18 cellular contexts compared by ENCODE assay signal in the genomic region with DNA sequence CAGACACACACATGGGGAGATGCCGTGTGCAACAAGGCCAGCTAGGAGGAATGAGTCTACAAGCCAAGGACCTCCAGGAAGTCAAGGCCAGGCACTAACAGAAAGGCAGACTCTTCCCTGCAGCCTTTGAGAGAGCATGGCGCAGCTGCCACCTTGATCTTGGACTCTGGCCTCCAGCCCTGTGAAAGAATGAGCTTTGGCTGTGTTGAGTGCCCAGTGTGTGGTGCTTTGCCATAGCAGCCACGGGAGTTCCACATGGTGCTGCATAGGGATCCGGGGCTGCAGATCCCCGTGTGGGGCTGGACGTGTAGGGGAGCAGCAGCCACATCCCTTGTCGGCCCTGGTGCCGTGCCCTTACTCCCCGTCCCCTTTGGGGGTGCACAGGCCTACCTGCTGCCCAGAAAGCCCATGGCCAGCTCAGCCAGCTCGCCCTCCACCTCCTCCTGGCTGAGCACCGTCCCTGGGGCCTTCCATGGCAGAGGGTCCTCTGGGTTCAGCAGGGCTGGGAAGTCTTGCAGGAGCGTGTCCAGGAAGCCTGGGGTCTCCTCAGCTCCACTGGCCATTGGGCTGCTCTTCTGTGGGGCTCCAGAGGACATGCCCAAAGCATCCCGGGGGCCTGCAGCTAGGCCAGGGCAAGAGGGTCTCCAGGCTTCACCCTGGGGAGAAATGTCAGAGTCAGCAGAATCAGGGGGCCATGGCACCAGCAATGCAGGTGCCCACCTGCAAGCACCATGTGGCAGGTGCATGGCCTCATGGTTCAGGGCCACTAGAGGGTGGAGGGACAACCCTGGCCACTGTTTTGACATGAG. TPM values are rescaled to one million over a fixed set of nuclear protein-coding genes. Genes with fewer than 3 reads are reported as not detected.
DNase-seq lines count a peak whose midpoint lies in the region; ATAC-seq and TF ChIP-seq lines count a peak whose summit lies in the region.
"Had no signal": no experiment of that assay in that cellular context is flagged by ENCODE, and none has a peak within 500 bp of the region (broad histone marks: within the 10 kb centered on the region; RNA-seq: fewer than 3 reads in every experiment).

No MANE protein-coding gene starts in this region.

- intact Hi-C loops in A673 (cut with micrococcal nuclease; ENCODE audit: unreplicated experiment) (no loop called here), esophagus squamous epithelium (cut with DNase I) (no loop called here)

- CTCF ChIA-PET in A673 (lab: Charles Lee) = no interaction called here

- ATAC-seq in T-helper 17 cell = no peak
- no peak for ATAC-seq in GM18867 (IDR thresholded peaks at IDR 0.05; ENCODE audit: unreplicated experiment)
- no peak for ATAC-seq in GM21367 (IDR thresholded peaks at IDR 0.05; ENCODE audit: unreplicated experiment)
- ATAC-seq: activated naive CD8-positive, alpha-beta T cell treated with anti-CD3 and anti-CD28 coated beads, Interleukin-2, amount 50 U/mL, for 24 hours; activated T-cell treated with anti-CD3 and anti-CD28 coated beads, Interleukin-2, amount 50 U/mL, for 4 hours; pancreas; T-cell had no signal

- H3K4me1 ChIP-seq in A673 (ENCODE audit: insufficient read depth, low read length, poor library complexity, severe bottlenecking) (peaks cover 71% of the 10 kb centered on the region), esophagus squamous epithelium (peaks cover 57 to 100% (median 90%) of the 10 kb centered on the region in 3 donors)
- H3K4me1 ChIP-seq: pancreas had no signal

- H3K36me3 ChIP-seq in A673 (ENCODE audit: insufficient read depth, low read length, poor library complexity, severe bottlenecking) (peaks cover 25% of the 10 kb centered on the region), esophagus squamous epithelium (peaks cover 18 to 38% (median 21%) of the 10 kb centered on the region in 3 donors)

- no peak for DNase-seq in A673 (ENCODE audit: low spot score)
- no peak for DNase-seq in T-helper 17 cell
- DNase-seq in esophagus squamous epithelium (lab: John Stamatoyannopoulos, UW) = no peak
- DNase-seq in NCI-H1048 (lab: John Stamatoyannopoulos, UW) = no peak
- no peak for DNase-seq in NCI-H69 (lab: John Stamatoyannopoulos, UW)
- DNase-seq: activated CD4-positive, alpha-beta memory T cell treated with anti-CD3 and anti-CD28 coated beads for 36 hours; activated naive CD8-positive, alpha-beta T cell treated with anti-CD3 and anti-CD28 coated beads, Interleukin-2, amount 50 U/mL, for 24 hours; activated T-cell treated with anti-CD3 and anti-CD28 coated beads, Interleukin-2, amount 50 U/mL, for 4 hours; Caco-2; MM.1S; NCI-H187 treated with DMSO at 0.1 percent for 48 hours; NCI-H510A; pancreas; SHP77; T-cell had no signal

- no peaks in the 10 kb centered on the region for H3K27me3 Mint-ChIP-seq in T-helper 17 cell
- H3K27me3 Mint-ChIP-seq: activated CD4-positive, alpha-beta memory T cell treated with anti-CD3 and anti-CD28 coated beads for 36 hours; activated naive CD8-positive, alpha-beta T cell treated with anti-CD3 and anti-CD28 coated beads, Interleukin-2, amount 50 U/mL, for 24 hours; T-cell had no signal

- H3K4me1 Mint-ChIP-seq in T-helper 17 cell = peaks cover 36% of the 10 kb centered on the region

- TF ChIP-seq POLR2A in esophagus squamous epithelium (IDR thresholded peaks at IDR 0.05) = no peak

- H3K4me3 Mint-ChIP-seq in T-helper 17 cell = no peak overlapping the region
- H3K4me3 Mint-ChIP-seq: activated CD4-positive, alpha-beta memory T cell treated with anti-CD3 and anti-CD28 coated beads for 36 hours; activated naive CD8-positive, alpha-beta T cell treated with anti-CD3 and anti-CD28 coated beads, Interleukin-2, amount 50 U/mL, for 24 hours; activated T-cell treated with anti-CD3 and anti-CD28 coated beads, Interleukin-2, amount 50 U/mL, for 4 hours; T-cell had no signal

- POLR2A ChIA-PET in A673 (lab: Charles Lee; ENCODE audit: low non-redundant PET) = no interaction called here

- H3K27ac ChIP-seq in A673 (ENCODE audit: low read depth, low read length, poor library complexity, severe bottlenecking) (peak overlapping the region; percentile 89), esophagus squamous epithelium (peak overlapping the region; percentile 71 to 96 (median 94)), skin epidermis (peak overlapping the region in 11 of 21 experiments; percentile 10 to 98 (median 65))
- H3K27ac ChIP-seq: pancreas had no signal

- H3K27ac Mint-ChIP-seq in T-helper 17 cell = peak overlapping the region; percentile 27
- H3K27ac Mint-ChIP-seq: activated CD4-positive, alpha-beta memory T cell treated with anti-CD3 and anti-CD28 coated beads for 36 hours; activated naive CD8-positive, alpha-beta T cell treated with anti-CD3 and anti-CD28 coated beads, Interleukin-2, amount 50 U/mL, for 24 hours; T-cell had no signal

- H3K9me3 ChIP-seq in A673 (ENCODE audit: low read depth, low read length, poor library complexity, severe bottlenecking) (no peaks in the 10 kb centered on the region), T-helper 17 cell (ENCODE audit: control insufficient read depth, low read length, poor library complexity, severe bottlenecking) (no peaks in the 10 kb centered on the region), esophagus squamous epithelium (no peaks in the 10 kb centered on the region)
- H3K9me3 ChIP-seq: Caco-2, pancreas had no signal

- no TSS peak for BruUV-seq in A673 (replicated peaks; lab: Mats Ljungman, UMichigan)

- TF ChIP-seq CTCF in A673 (conservative IDR thresholded peaks at IDR 0.05; ENCODE audit: low read depth, low read length) (no peak), esophagus squamous epithelium (IDR thresholded peaks at IDR 0.05) (no peak)

- 71 to 94% methylated on average over 1 to 2 of the region's 13 CpGs for WGBS in esophagus squamous epithelium, 2 donors

- H3K36me3 Mint-ChIP-seq in T-helper 17 cell (ENCODE audit: low read depth) = no peaks in the 10 kb centered on the region

- H3K27me3 ChIP-seq in A673 (replicated peaks; ENCODE audit: insufficient read depth, low read depth, low read length, poor library complexity) (no peaks in the 10 kb centered on the region), esophagus squamous epithelium (no peaks in the 10 kb centered on the region)
- H3K27me3 ChIP-seq: pancreas had no signal

- no peak overlapping the region for H3K4me3 ChIP-seq in A673 (ENCODE audit: low read depth, low read length, poor library complexity, severe bottlenecking)
- H3K4me3 ChIP-seq in esophagus squamous epithelium = no peak overlapping the region
- H3K4me3 ChIP-seq in skin epidermis = no peak overlapping the region
- H3K4me3 ChIP-seq: pancreas had no signal

RNA-seq across cellular contexts. Expression of a gene that starts 7.0 kb away (rescaled TPM):
- total RNA-seq in A673 (2021) = 85.9 and 101 TPM in 2 replicates
- total RNA-seq in T-helper 17 cell = 10 to 100 TPM; 15.8 to 16.2 TPM
- 10 to 100 TPM; 22.2 to 39.7 (median 25.9) TPM for total RNA-seq in esophagus squamous epithelium

RNA-seq across cellular contexts. Expression of a gene that starts 36.9 kb away (rescaled TPM):
- 60.2 and 60.4 TPM in 2 replicates for total RNA-seq in A673 (2021)
- total RNA-seq in T-helper 17 cell = 10 to 100 TPM; 49.5 to 55.5 TPM
- 10 to 100 TPM in 3 of 4 donors, 1 to 10 TPM in 1; 4.6 to 36.6 (median 23.4) TPM for total RNA-seq in esophagus squamous epithelium
